In genomic region chr3:156792536-156792935, GRCh38 we compare ENCODE assay signal across 17 cellular contexts. TPM values are rescaled to one million over a fixed set of nuclear protein-coding genes. Genes with fewer than 3 reads are reported as not detected.
DNase-seq lines count a peak whose midpoint lies in the region; ATAC-seq and TF ChIP-seq lines count a peak whose summit lies in the region.
"Had no signal": no experiment of that assay in that cellular context is flagged by ENCODE, and none has a peak within 500 bp of the region (broad histone marks: within the 10 kb centered on the region; RNA-seq: fewer than 3 reads in every experiment).

No MANE protein-coding gene starts in this region.

- peaks cover 4% of the 10 kb centered on the region for H3K36me3 Mint-ChIP-seq in activated naive CD4-positive, alpha-beta T cell treated with anti-CD3 and anti-CD28 coated beads, Interleukin-2, amount 50 U/mL, for 24 hours
- peaks cover 27% of the 10 kb centered on the region for H3K36me3 Mint-ChIP-seq in activated naive CD4-positive, alpha-beta T cell treated with anti-CD3 and anti-CD28 coated beads, Interleukin-2, amount 10 ng/mL, durations not matched to agents 7 days and 5 days
- H3K36me3 Mint-ChIP-seq in effector memory CD8-positive, alpha-beta T cell (ENCODE audit: insufficient read depth) = no peaks in the 10 kb centered on the region
- no peaks in the 10 kb centered on the region for H3K36me3 Mint-ChIP-seq in stimulated activated effector memory CD8-positive, alpha-beta T cell treated with anti-CD3 and anti-CD28 coated beads, Interleukin-12 subunit alpha, Interleukin-12 subunit beta, amount 100 ng/mL, for 72 hours

- CTCF ChIA-PET in activated naive CD4-positive, alpha-beta T cell treated with anti-CD3 and anti-CD28 coated beads, Interleukin-2, amount 10 ng/mL, durations not matched to agents 7 days and 5 days (lab: Charles Lee) = no interaction called here
- CTCF ChIA-PET in PC-3 (lab: Charles Lee) = no interaction called here

- H3K9ac ChIP-seq in PC-3 (ENCODE audit: low read length) = no peak overlapping the region

- no peaks in the 10 kb centered on the region for H3K36me3 ChIP-seq in PC-3 (ENCODE audit: low read depth, low read length)
- no peaks in the 10 kb centered on the region for H3K36me3 ChIP-seq in testis (ENCODE audit: low read depth, missing control alignments)
- H3K36me3 ChIP-seq: esophagus muscularis mucosa, right lobe of liver had no signal

- peaks cover 33% of the 10 kb centered on the region for H3K4me1 Mint-ChIP-seq in activated naive CD4-positive, alpha-beta T cell treated with anti-CD3 and anti-CD28 coated beads, Interleukin-2, amount 50 U/mL, for 24 hours
- H3K4me1 Mint-ChIP-seq in activated naive CD4-positive, alpha-beta T cell treated with anti-CD3 and anti-CD28 coated beads, Interleukin-2, amount 10 ng/mL, durations not matched to agents 7 days and 5 days = peaks cover 40% of the 10 kb centered on the region
- H3K4me1 Mint-ChIP-seq in effector memory CD8-positive, alpha-beta T cell (ENCODE audit: low read depth in 2 of 2) = peaks cover 16 to 20% of the 10 kb centered on the region in 2 donors
- H3K4me1 Mint-ChIP-seq in stimulated activated effector memory CD8-positive, alpha-beta T cell treated with anti-CD3 and anti-CD28 coated beads, Interleukin-12 subunit alpha, Interleukin-12 subunit beta, amount 100 ng/mL, for 72 hours = peaks cover 39% of the 10 kb centered on the region

- H3K4me1 ChIP-seq in PC-3 (ENCODE audit: insufficient read depth, low read length) (peaks cover 43% of the 10 kb centered on the region), testis (peaks cover 6% of the 10 kb centered on the region)
- H3K4me1 ChIP-seq: esophagus muscularis mucosa, right lobe of liver had no signal

- no peaks in the 10 kb centered on the region for H3K9me3 ChIP-seq in PC-3 (ENCODE audit: low read length)
- no peaks in the 10 kb centered on the region for H3K9me3 ChIP-seq in testis
- H3K9me3 ChIP-seq: esophagus muscularis mucosa, right lobe of liver had no signal

- H3F3A ChIP-seq in PC-3 (ENCODE audit: low read length, unreplicated experiment) = peaks cover 8% of the 10 kb centered on the region

- TF ChIP-seq POLR2A in testis (IDR thresholded peaks at IDR 0.05) = no peak

- no peak for DNase-seq in activated naive CD4-positive, alpha-beta T cell treated with anti-CD3 and anti-CD28 coated beads, Interleukin-2, amount 10 ng/mL, durations not matched to agents 7 days and 5 days
- DNase-seq in PC-3 (no peak), dermis blood vessel endothelial cell (no peak), NCI-H2081 treated with DMSO at 0.1 percent for 48 hours (lab: John Stamatoyannopoulos, UW) (no peak), testis (no peak)
- no peak for DNase-seq in effector memory CD8-positive, alpha-beta T cell
- no peak for DNase-seq in stimulated activated effector memory CD8-positive, alpha-beta T cell treated with anti-CD3 and anti-CD28 coated beads, Interleukin-12 subunit alpha, Interleukin-12 subunit beta, amount 100 ng/mL, for 72 hours (ENCODE audit: low spot score in 2 of 2)
- DNase-seq: activated B cell treated with CpG ODN at 0.5 μM for 24 hours, kidney glomerular epithelial cell, NCI-H187 treated with DMSO at 0.1 percent for 48 hours, NCI-H82, SIG-M5, T-helper 9 cell had no signal

- H3K4me3 ChIP-seq in PC-3 (ENCODE audit: low read length) (no peak overlapping the region), testis (no peak overlapping the region)
- H3K4me3 ChIP-seq: esophagus muscularis mucosa, right lobe of liver had no signal

- H3K9me2 ChIP-seq in PC-3 (replicated peaks; ENCODE audit: low read length) = no peaks in the 10 kb centered on the region

- no peak for ATAC-seq in PC-3
- ATAC-seq in effector memory CD8-positive, alpha-beta T cell (replicated peaks) = no peak
- no peak for ATAC-seq in stimulated activated effector memory CD8-positive, alpha-beta T cell treated with anti-CD3 and anti-CD28 coated beads, Interleukin-12 subunit alpha, Interleukin-12 subunit beta, amount 100 ng/mL, for 72 hours

- H3K79me2 ChIP-seq in PC-3 (ENCODE audit: low read length) = 0 out of 2 replicates have a peak, but pooled peaks cover 3% of the 10 kb centered on the region

- TF ChIP-seq CTCF in PC-3 (conservative IDR thresholded peaks at IDR 0.05; ENCODE audit: low read depth, low read length) (no peak), testis (IDR thresholded peaks at IDR 0.05) (no peak)

- no peak overlapping the region for H3K4me3 Mint-ChIP-seq in activated naive CD4-positive, alpha-beta T cell treated with anti-CD3 and anti-CD28 coated beads, Interleukin-2, amount 50 U/mL, for 24 hours
- no peak overlapping the region for H3K4me3 Mint-ChIP-seq in activated naive CD4-positive, alpha-beta T cell treated with anti-CD3 and anti-CD28 coated beads, Interleukin-2, amount 10 ng/mL, durations not matched to agents 7 days and 5 days
- H3K4me3 Mint-ChIP-seq in effector memory CD8-positive, alpha-beta T cell = no peak overlapping the region
- peak overlapping the region; percentile 8 for H3K4me3 Mint-ChIP-seq in stimulated activated effector memory CD8-positive, alpha-beta T cell treated with anti-CD3 and anti-CD28 coated beads, Interleukin-12 subunit alpha, Interleukin-12 subunit beta, amount 100 ng/mL, for 72 hours
- H3K4me3 Mint-ChIP-seq: activated B cell treated with CpG ODN at 0.5 μM for 24 hours had no signal

- H3K27ac ChIP-seq in PC-3 (ENCODE audit: low read length) (peak overlapping the region; percentile 15), testis (no peak overlapping the region)
- H3K27ac ChIP-seq: esophagus muscularis mucosa, right lobe of liver had no signal

- H4K20me1 ChIP-seq in PC-3 (ENCODE audit: low read length) = no peaks in the 10 kb centered on the region

- H3K27ac Mint-ChIP-seq in activated naive CD4-positive, alpha-beta T cell treated with anti-CD3 and anti-CD28 coated beads, Interleukin-2, amount 50 U/mL, for 24 hours = peak overlapping the region; percentile 33
- H3K27ac Mint-ChIP-seq in activated naive CD4-positive, alpha-beta T cell treated with anti-CD3 and anti-CD28 coated beads, Interleukin-2, amount 10 ng/mL, durations not matched to agents 7 days and 5 days = no peak overlapping the region
- peak overlapping the region; percentile 11 to 79 for H3K27ac Mint-ChIP-seq in effector memory CD8-positive, alpha-beta T cell
- peak overlapping the region; percentile 89 for H3K27ac Mint-ChIP-seq in stimulated activated effector memory CD8-positive, alpha-beta T cell treated with anti-CD3 and anti-CD28 coated beads, Interleukin-12 subunit alpha, Interleukin-12 subunit beta, amount 100 ng/mL, for 72 hours
- H3K27ac Mint-ChIP-seq: activated B cell treated with CpG ODN at 0.5 μM for 24 hours had no signal

- H3K27me3 ChIP-seq in PC-3 (ENCODE audit: low read length) (no peaks in the 10 kb centered on the region), testis (no peaks in the 10 kb centered on the region)
- H3K27me3 ChIP-seq: esophagus muscularis mucosa, right lobe of liver had no signal

- POLR2A ChIA-PET in PC-3 (lab: Charles Lee; ENCODE audit: unreplicated experiment) = no interaction called here

- 58 to 62% methylated on average over 3 of the region's 3 CpGs for WGBS in testis, 2 donors

- H2AFZ ChIP-seq in PC-3 (ENCODE audit: low read length) = no peak overlapping the region

- intact Hi-C loops in PC-3 (cut with micrococcal nuclease) (no loop called here), testis (cut with DNase I; ENCODE audit: low total_unique reads) (no loop called here)

- H3K9me3 Mint-ChIP-seq in activated naive CD4-positive, alpha-beta T cell treated with anti-CD3 and anti-CD28 coated beads, Interleukin-2, amount 50 U/mL, for 24 hours = no peaks in the 10 kb centered on the region
- peaks cover 4% of the 10 kb centered on the region for H3K9me3 Mint-ChIP-seq in activated naive CD4-positive, alpha-beta T cell treated with anti-CD3 and anti-CD28 coated beads, Interleukin-2, amount 10 ng/mL, durations not matched to agents 7 days and 5 days
- no peaks in the 10 kb centered on the region for H3K9me3 Mint-ChIP-seq in effector memory CD8-positive, alpha-beta T cell
- H3K9me3 Mint-ChIP-seq in stimulated activated effector memory CD8-positive, alpha-beta T cell treated with anti-CD3 and anti-CD28 coated beads, Interleukin-12 subunit alpha, Interleukin-12 subunit beta, amount 100 ng/mL, for 72 hours = no peaks in the 10 kb centered on the region
- H3K9me3 Mint-ChIP-seq: activated B cell treated with CpG ODN at 0.5 μM for 24 hours had no signal

- H3K4me2 ChIP-seq in PC-3 (ENCODE audit: low read length) = no peak overlapping the region

- no TSS peak for BruUV-seq in PC-3 (replicated peaks; lab: Mats Ljungman, UMichigan)

- no peaks in the 10 kb centered on the region for H3K27me3 Mint-ChIP-seq in activated naive CD4-positive, alpha-beta T cell treated with anti-CD3 and anti-CD28 coated beads, Interleukin-2, amount 50 U/mL, for 24 hours
- H3K27me3 Mint-ChIP-seq in activated naive CD4-positive, alpha-beta T cell treated with anti-CD3 and anti-CD28 coated beads, Interleukin-2, amount 10 ng/mL, durations not matched to agents 7 days and 5 days = no peaks in the 10 kb centered on the region
- H3K27me3 Mint-ChIP-seq in effector memory CD8-positive, alpha-beta T cell = no peaks in the 10 kb centered on the region
- H3K27me3 Mint-ChIP-seq: activated B cell treated with CpG ODN at 0.5 μM for 24 hours had no signal

RNA-seq across cellular contexts. Expression of gene LEKR1, which starts 33.6 kb away (rescaled TPM):
- 0.15 and 0.98 TPM in 2 replicates for total RNA-seq in PC-3 (2014; rRNA removed)
- total RNA-seq in dermis blood vessel endothelial cell = 0.14 and 0.17 TPM in 2 replicates
- total RNA-seq in testis = 10 to 100 TPM in 1 of 2 donors, 1 to 10 TPM in 1; 9.7 to 22.9 TPM
- polyA plus RNA-seq in testis (ENCODE audit: insufficient read depth, low read depth, low replicate concordance) = 23.0 TPM
- total RNA-seq: H1 had no signal
